7 cellular contexts compared by ENCODE assay signal in the genomic region with DNA sequence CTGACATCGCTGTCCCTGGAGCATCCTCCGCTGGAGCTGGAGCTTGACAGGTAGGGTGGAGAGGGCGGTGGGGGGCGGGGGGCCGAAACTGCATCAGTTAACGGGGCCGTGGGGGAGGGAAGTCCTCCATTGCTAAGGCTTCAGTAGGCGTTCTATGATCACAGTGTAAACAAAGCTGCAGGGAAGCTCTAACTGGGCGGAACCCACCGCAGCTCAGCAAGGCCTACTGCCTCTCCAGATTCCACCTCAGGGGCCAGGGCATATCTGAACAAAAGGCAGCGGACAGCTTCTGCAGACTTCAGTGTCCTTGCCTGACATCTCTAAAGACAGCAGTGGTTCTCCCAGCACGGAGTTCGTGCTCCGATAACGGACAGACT. TPM values are rescaled to one million over a fixed set of nuclear protein-coding genes. Genes with fewer than 3 reads are reported as not detected.
DNase-seq lines count a peak whose midpoint lies in the region; ATAC-seq, FAIRE-seq and TF ChIP-seq lines count a peak whose summit lies in the region.
"Not testable (repeated sequence)": the region's sequence is repeated elsewhere in the genome, so short reads cannot be mapped to it uniquely, and the experiment has no call there.

No MANE protein-coding gene starts in this region.

- not testable (repeated sequence) for H3K27me3 Mint-ChIP-seq in CD4-positive, CD25-positive, alpha-beta regulatory T cell; activated B cell treated with CpG ODN at 0.5 μM for 24 hours; astrocyte (ENCODE audit: low read depth, unreplicated experiment)
- H3K27me3 Mint-ChIP-seq in endodermal cell (ENCODE audit: insufficient read depth), result peaks cover 39% of the 10 kb centered on the region

- DNase-seq in CD4-positive, CD25-positive, alpha-beta regulatory T cell; activated B cell treated with CpG ODN at 0.5 μM for 24 hours; astrocyte (ENCODE audit: low read depth); endodermal cell; lower lobe of right lung; sciatic nerve (ENCODE audit: low spot score): not testable (repeated sequence)

- CTCF ChIA-PET in activated B cell treated with CpG ODN at 0.5 μM for 24 hours (lab: Charles Lee), result not testable (repeated sequence)

- not testable (repeated sequence) for H3K9me3 ChIP-seq in CD4-positive, CD25-positive, alpha-beta regulatory T cell (ENCODE audit: control insufficient read depth in 2 of 2, low read length in 2 of 2); astrocyte (ENCODE audit: insufficient read depth, low read depth, low read length); endodermal cell (ENCODE audit: control insufficient read depth, low read length); lower lobe of right lung

- not testable (repeated sequence) for H2AFZ ChIP-seq in astrocyte (ENCODE audit: low read depth, low read length)

- H3K27me3 ChIP-seq in CD4-positive, CD25-positive, alpha-beta regulatory T cell (ENCODE audit: control insufficient read depth, insufficient read depth, low read length); astrocyte (ENCODE audit: insufficient read depth, low read length); endodermal cell (ENCODE audit: control insufficient read depth, insufficient read depth, low read length, poor library complexity, severe bottlenecking); lower lobe of right lung (ENCODE audit: low read depth): not testable (repeated sequence)

- H3K4me3 ChIP-seq in CD4-positive, CD25-positive, alpha-beta regulatory T cell (ENCODE audit: low read depth, low read length); astrocyte (ENCODE audit: insufficient read depth, low read depth, low read length); endodermal cell (ENCODE audit: low read length): not testable (repeated sequence)
- H3K4me3 ChIP-seq in lower lobe of right lung, result peak overlapping the region; percentile 50

- H3K4me1 ChIP-seq in CD4-positive, CD25-positive, alpha-beta regulatory T cell (ENCODE audit: control insufficient read depth, insufficient read depth, low read length, poor library complexity, severe bottlenecking); astrocyte (ENCODE audit: insufficient read depth, low read length); endodermal cell (ENCODE audit: control insufficient read depth, insufficient read depth, low read length); lower lobe of right lung: not testable (repeated sequence)

- peak; percentile 46 to 54 for ATAC-seq in CD4-positive, CD25-positive, alpha-beta regulatory T cell (ENCODE audit: low read depth in 2 of 2)
- ATAC-seq in HG02571 (IDR thresholded peaks at IDR 0.05; ENCODE audit: unreplicated experiment) (peak; percentile 4), lower lobe of right lung (peak; percentile 7), sciatic nerve (peak; percentile 25)
- ATAC-seq in activated B cell treated with CpG ODN at 0.5 μM for 24 hours (ENCODE audit: low read depth), result not testable (repeated sequence)

- WGBS in endodermal cell (ENCODE audit: insufficient coverage in 1 of 2, insufficient read length in 1 of 2), 2 experiments, result 90% methylated on average over 12 of the region's 15 CpGs; no CpG with 5 or more reads in 1 of the 2 experiments

- H3K9ac ChIP-seq in astrocyte (ENCODE audit: low read length); endodermal cell (ENCODE audit: extremely low read depth, low read length, poor library complexity, severe bottlenecking): not testable (repeated sequence)

- intact Hi-C loops in activated B cell treated with CpG ODN at 0.5 μM for 24 hours (cut with micrococcal nuclease); lower lobe of right lung (cut with DNase I); sciatic nerve (cut with DNase I): not testable (repeated sequence)

- H3K36me3 Mint-ChIP-seq in CD4-positive, CD25-positive, alpha-beta regulatory T cell; activated B cell treated with CpG ODN at 0.5 μM for 24 hours (ENCODE audit: low read depth); astrocyte (ENCODE audit: low read depth, unreplicated experiment); endodermal cell (ENCODE audit: low read depth): not testable (repeated sequence)

- H3K4me3 Mint-ChIP-seq in CD4-positive, CD25-positive, alpha-beta regulatory T cell, result peak overlapping the region in 2 of 4 donors; percentile 36 to 38
- H3K4me3 Mint-ChIP-seq in activated B cell treated with CpG ODN at 0.5 μM for 24 hours (peak overlapping the region; percentile 28), endodermal cell (peak overlapping the region; percentile 33)
- not testable (repeated sequence) for H3K4me3 Mint-ChIP-seq in astrocyte (ENCODE audit: unreplicated experiment)

- not testable (repeated sequence) for H4K20me1 ChIP-seq in astrocyte (ENCODE audit: insufficient read depth, low read length)

- POLR2A ChIA-PET in activated B cell treated with CpG ODN at 0.5 μM for 24 hours (lab: Charles Lee), result not testable (repeated sequence)

- H3K9me3 Mint-ChIP-seq in CD4-positive, CD25-positive, alpha-beta regulatory T cell; activated B cell treated with CpG ODN at 0.5 μM for 24 hours; astrocyte (ENCODE audit: unreplicated experiment): not testable (repeated sequence)
- peaks cover 21% of the 10 kb centered on the region for H3K9me3 Mint-ChIP-seq in endodermal cell

- not testable (repeated sequence) for FAIRE-seq in astrocyte (lab: Jason Lieb, UNC)

- TF ChIP-seq CTCF in activated B cell treated with CpG ODN at 0.5 μM for 24 hours (IDR thresholded peaks at IDR 0.05); astrocyte (IDR thresholded peaks at IDR 0.05; ENCODE audit: insufficient read depth, low read depth, low read length); endodermal cell (conservative IDR thresholded peaks at IDR 0.05); lower lobe of right lung (IDR thresholded peaks at IDR 0.05): not testable (repeated sequence)

- peaks cover 0 to 17% (median 1%) of the 10 kb centered on the region in 4 donors for H3K4me1 Mint-ChIP-seq in CD4-positive, CD25-positive, alpha-beta regulatory T cell
- peaks cover 25% of the 10 kb centered on the region for H3K4me1 Mint-ChIP-seq in activated B cell treated with CpG ODN at 0.5 μM for 24 hours
- not testable (repeated sequence) for H3K4me1 Mint-ChIP-seq in astrocyte (ENCODE audit: low read depth, unreplicated experiment); endodermal cell

- not testable (repeated sequence) for H3K36me3 ChIP-seq in CD4-positive, CD25-positive, alpha-beta regulatory T cell (ENCODE audit: control insufficient read depth, insufficient read depth, low read length); astrocyte (ENCODE audit: insufficient read depth, low read length); endodermal cell (ENCODE audit: control insufficient read depth, insufficient read depth, low read length); lower lobe of right lung

- H3K4me2 ChIP-seq in astrocyte (ENCODE audit: low read length), result peak overlapping the region; percentile 83

- not testable (repeated sequence) for H3K79me2 ChIP-seq in astrocyte (ENCODE audit: insufficient read depth, low read length)

- H3K27ac Mint-ChIP-seq in CD4-positive, CD25-positive, alpha-beta regulatory T cell; activated B cell treated with CpG ODN at 0.5 μM for 24 hours; astrocyte (ENCODE audit: unreplicated experiment); endodermal cell: not testable (repeated sequence)

- H3K27ac ChIP-seq in CD4-positive, CD25-positive, alpha-beta regulatory T cell (ENCODE audit: insufficient read depth, low read length, poor library complexity, severe bottlenecking); astrocyte (ENCODE audit: low read depth, low read length); endodermal cell (ENCODE audit: low read depth, low read length); lower lobe of right lung: not testable (repeated sequence)

RNA-seq across cellular contexts. Expression of a gene that starts 16.7 kb away (rescaled TPM):
- total RNA-seq in CD4-positive, CD25-positive, alpha-beta regulatory T cell, result 7.8 TPM
- 10 to 100 TPM; 23.5 to 29.0 (median 24.6) TPM for polyA plus RNA-seq in CD4-positive, CD25-positive, alpha-beta regulatory T cell
- total RNA-seq in activated B cell treated with CpG ODN at 0.5 μM for 24 hours, result 15.8 and 16.1 TPM in 2 replicates
- total RNA-seq in astrocyte, result 14.2 and 18.4 TPM in 2 replicates
- total RNA-seq in endodermal cell, result 10 to 100 TPM; 18.3 to 20.9 TPM
- polyA plus RNA-seq in endodermal cell (2013, experiment 1 of 2), result 13.4 TPM
- 11.0 TPM for polyA plus RNA-seq in endodermal cell (2013, experiment 2 of 2)
- total RNA-seq in lower lobe of right lung, result 35.4 TPM
- 24.3 TPM for total RNA-seq in sciatic nerve

RNA-seq across cellular contexts. Expression of a gene that starts 18.5 kb away (rescaled TPM):
- total RNA-seq in CD4-positive, CD25-positive, alpha-beta regulatory T cell, result 15.2 TPM
- polyA plus RNA-seq in CD4-positive, CD25-positive, alpha-beta regulatory T cell, result 10 to 100 TPM; 13.4 to 22.0 (median 18.5) TPM
- total RNA-seq in activated B cell treated with CpG ODN at 0.5 μM for 24 hours (12.7 and 17.9 TPM in 2 replicates), astrocyte (13.4 and 15.8 TPM in 2 replicates), endodermal cell (10 to 100 TPM; 16.7 to 17.3 TPM), lower lobe of right lung (19.4 TPM), sciatic nerve (23.0 TPM)
- 12.6 TPM for polyA plus RNA-seq in endodermal cell (2013, experiment 1 of 2)
- 11.5 TPM for polyA plus RNA-seq in endodermal cell (2013, experiment 2 of 2)
